In the genomic region with DNA sequence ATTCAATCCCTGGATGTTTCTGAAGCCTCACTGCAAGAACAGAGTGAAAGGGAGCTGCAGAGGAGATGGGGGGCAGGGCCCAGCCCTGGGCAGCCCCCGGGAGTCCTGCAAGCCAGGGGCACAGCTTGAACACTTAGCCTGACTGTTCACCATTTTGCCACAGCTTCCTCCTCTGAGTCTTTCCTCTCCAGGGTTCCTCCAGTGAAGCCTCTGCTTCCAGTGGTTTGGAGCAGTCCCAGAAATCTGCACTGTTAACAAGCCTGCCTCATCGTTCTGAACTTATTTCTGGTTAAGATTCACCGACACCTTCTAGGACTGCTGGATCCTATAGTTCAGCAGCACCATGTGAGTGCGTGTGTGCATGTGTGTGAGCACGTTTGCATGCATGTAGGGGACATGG, we compare ENCODE assay signal across 22 cellular contexts. TPM values are rescaled to one million over a fixed set of nuclear protein-coding genes. Genes with fewer than 3 reads are reported as not detected.
DNase-seq lines count a peak whose midpoint lies in the region; ATAC-seq, FAIRE-seq and TF ChIP-seq lines count a peak whose summit lies in the region.
"Had no signal": no experiment of that assay in that cellular context is flagged by ENCODE, and none has a peak within 500 bp of the region (broad histone marks: within the 10 kb centered on the region; RNA-seq: fewer than 3 reads in every experiment).

No MANE protein-coding gene starts in this region.

- H3K4me3 ChIP-seq in astrocyte (ENCODE audit: insufficient read depth, low read depth, low read length) (no peak overlapping the region), left lung (no peak overlapping the region)
- H3K4me3 ChIP-seq in naive thymus-derived CD4-positive, alpha-beta T cell (ENCODE audit: low read length) = no peak overlapping the region
- H3K4me3 ChIP-seq: SJSA1, tibial nerve had no signal

- DNase-seq in A172 (ENCODE audit: low spot score) (peak; percentile 48), GM03348 (ENCODE audit: low spot score) (peak; percentile 69), astrocyte (ENCODE audit: low read depth) (peak; percentile 57), left lung (no peak), NCI-H446 treated with DMSO at 0.1 percent for 48 hours (lab: John Stamatoyannopoulos, UW) (no peak)
- no peak for DNase-seq in stimulated activated CD4-positive, alpha-beta T cell treated with anti-CD3 and anti-CD28 coated beads, Interleukin-15, amount 100 ng/mL, for 24 hours
- DNase-seq in naive thymus-derived CD4-positive, alpha-beta T cell = no peak
- DNase-seq: ACHN; activated CD4-positive, alpha-beta T cell treated with anti-CD3 and anti-CD28 coated beads, Interleukin-2, amount 50 U/mL, for 4 hours; activated naive CD8-positive, alpha-beta T cell treated with anti-CD3 and anti-CD28 coated beads, Interleukin-2, amount 10 ng/mL, durations not matched to agents 7 days and 5 days; activated T-cell treated with anti-CD3 and anti-CD28 coated beads, Interleukin-2, amount 50 U/mL, for 4 hours; COR-L47; GDM1; NCI-H1417; NCI-H226; stimulated activated CD4-positive, alpha-beta T cell treated with anti-CD3 and anti-CD28 coated beads, Interleukin-4, amount 100 ng/mL, for 4 hours had no signal

- no peak overlapping the region for H3K9ac ChIP-seq in astrocyte (ENCODE audit: low read length)

- H4K20me1 ChIP-seq in astrocyte (ENCODE audit: insufficient read depth, low read length) = no peaks in the 10 kb centered on the region

- peaks cover 12% of the 10 kb centered on the region for H3K4me1 Mint-ChIP-seq in astrocyte (ENCODE audit: low read depth, unreplicated experiment)
- peaks cover 12 to 26% (median 17%) of the 10 kb centered on the region in 7 donors for H3K4me1 Mint-ChIP-seq in naive thymus-derived CD4-positive, alpha-beta T cell

- FAIRE-seq in astrocyte (lab: Jason Lieb, UNC) = no peak
- FAIRE-seq: endothelial cell of umbilical vein, kidney had no signal

- H3K4me3 Mint-ChIP-seq in astrocyte (ENCODE audit: unreplicated experiment) = no peak overlapping the region
- H3K4me3 Mint-ChIP-seq in naive thymus-derived CD4-positive, alpha-beta T cell = no peak overlapping the region
- H3K4me3 Mint-ChIP-seq: activated naive CD8-positive, alpha-beta T cell treated with anti-CD3 and anti-CD28 coated beads, Interleukin-2, amount 10 ng/mL, durations not matched to agents 7 days and 5 days; activated T-cell treated with anti-CD3 and anti-CD28 coated beads, Interleukin-2, amount 50 U/mL, for 4 hours had no signal

- H3K9me3 ChIP-seq in astrocyte (ENCODE audit: insufficient read depth, low read depth, low read length) (no peaks in the 10 kb centered on the region), left lung (peaks cover 0 to 3% of the 10 kb centered on the region in 2 donors)
- H3K9me3 ChIP-seq in naive thymus-derived CD4-positive, alpha-beta T cell (ENCODE audit: control insufficient read depth in 2 of 3, low read length in 3 of 3) = no peaks in the 10 kb centered on the region
- H3K9me3 ChIP-seq: SJSA1, tibial nerve had no signal

- H3K79me2 ChIP-seq in astrocyte (ENCODE audit: insufficient read depth, low read length) = no peaks in the 10 kb centered on the region

- H3K27me3 Mint-ChIP-seq in astrocyte (ENCODE audit: low read depth, unreplicated experiment) = peaks cover 47% of the 10 kb centered on the region
- H3K27me3 Mint-ChIP-seq in naive thymus-derived CD4-positive, alpha-beta T cell = peaks cover 6 to 23% (median 10%) of the 10 kb centered on the region in 5 donors

- CTCF ChIA-PET in naive thymus-derived CD4-positive, alpha-beta T cell (lab: Charles Lee) = no interaction called here

- no peaks in the 10 kb centered on the region for H3K36me3 ChIP-seq in astrocyte (ENCODE audit: insufficient read depth, low read length)
- H3K36me3 ChIP-seq in left lung = no peaks in the 10 kb centered on the region
- no peaks in the 10 kb centered on the region for H3K36me3 ChIP-seq in naive thymus-derived CD4-positive, alpha-beta T cell (ENCODE audit: control insufficient read depth in 2 of 3, insufficient read depth in 3 of 3, low read length in 3 of 3)
- H3K36me3 ChIP-seq: SJSA1, tibial nerve had no signal

- peaks cover 4% of the 10 kb centered on the region for H3K4me1 ChIP-seq in astrocyte (ENCODE audit: insufficient read depth, low read length)
- H3K4me1 ChIP-seq in left lung = peaks cover 5 to 24% of the 10 kb centered on the region in 2 donors
- H3K4me1 ChIP-seq in naive thymus-derived CD4-positive, alpha-beta T cell (ENCODE audit: control insufficient read depth in 2 of 2, insufficient read depth in 2 of 2, low read length in 2 of 2) = peaks cover 0 to 7% of the 10 kb centered on the region in 2 donors
- H3K4me1 ChIP-seq: SJSA1 had no signal

- intact Hi-C loops in left lung (cut with DNase I) = no loop called here
- intact Hi-C loops in naive thymus-derived CD4-positive, alpha-beta T cell (cut with micrococcal nuclease) = no loop called here

- H3K9me3 Mint-ChIP-seq in astrocyte (ENCODE audit: unreplicated experiment) = peaks cover 7% of the 10 kb centered on the region
- peaks cover 0 to 4% (median 0%) of the 10 kb centered on the region in 11 donors for H3K9me3 Mint-ChIP-seq in naive thymus-derived CD4-positive, alpha-beta T cell
- H3K9me3 Mint-ChIP-seq: activated naive CD8-positive, alpha-beta T cell treated with anti-CD3 and anti-CD28 coated beads, Interleukin-2, amount 10 ng/mL, durations not matched to agents 7 days and 5 days; activated T-cell treated with anti-CD3 and anti-CD28 coated beads, Interleukin-2, amount 50 U/mL, for 4 hours had no signal

- H3K27ac ChIP-seq in astrocyte (ENCODE audit: low read depth, low read length) (no peak overlapping the region), left lung (no peak overlapping the region)
- H3K27ac ChIP-seq in naive thymus-derived CD4-positive, alpha-beta T cell (ENCODE audit: low read depth, low read length) = no peak overlapping the region
- H3K27ac ChIP-seq: SJSA1 had no signal

- TF ChIP-seq CTCF in astrocyte (IDR thresholded peaks at IDR 0.05; ENCODE audit: insufficient read depth, low read depth, low read length) (no peak), left lung (IDR thresholded peaks at IDR 0.05) (no peak)

- H3K4me2 ChIP-seq in astrocyte (ENCODE audit: low read length) = no peak overlapping the region

- H3K36me3 Mint-ChIP-seq in astrocyte (ENCODE audit: low read depth, unreplicated experiment) = peaks cover 8% of the 10 kb centered on the region
- H3K36me3 Mint-ChIP-seq in naive thymus-derived CD4-positive, alpha-beta T cell = peaks cover 0 to 3% (median 0%) of the 10 kb centered on the region in 5 donors
- H3K36me3 Mint-ChIP-seq: activated naive CD8-positive, alpha-beta T cell treated with anti-CD3 and anti-CD28 coated beads, Interleukin-2, amount 10 ng/mL, durations not matched to agents 7 days and 5 days had no signal

- POLR2A ChIA-PET in naive thymus-derived CD4-positive, alpha-beta T cell (lab: Charles Lee) = no interaction called here

- H3K27me3 ChIP-seq in astrocyte (ENCODE audit: insufficient read depth, low read length) (peaks cover 6% of the 10 kb centered on the region), left lung (no peaks in the 10 kb centered on the region)
- H3K27me3 ChIP-seq in naive thymus-derived CD4-positive, alpha-beta T cell (ENCODE audit: control insufficient read depth in 2 of 2, insufficient read depth in 2 of 2, low read length in 2 of 2) = no peaks in the 10 kb centered on the region
- H3K27me3 ChIP-seq: SJSA1, tibial nerve had no signal

- H3K27ac Mint-ChIP-seq in astrocyte (ENCODE audit: unreplicated experiment) = no peak overlapping the region
- H3K27ac Mint-ChIP-seq in naive thymus-derived CD4-positive, alpha-beta T cell = no peak overlapping the region
- H3K27ac Mint-ChIP-seq: activated naive CD8-positive, alpha-beta T cell treated with anti-CD3 and anti-CD28 coated beads, Interleukin-2, amount 10 ng/mL, durations not matched to agents 7 days and 5 days had no signal

- ATAC-seq in left lung (peak; percentile 17), HG03025 (IDR thresholded peaks at IDR 0.05; ENCODE audit: low FRiP score, unreplicated experiment) (no peak)
- no peak for ATAC-seq in naive thymus-derived CD4-positive, alpha-beta T cell
- ATAC-seq: activated T-cell treated with anti-CD3 and anti-CD28 coated beads, Interleukin-2, amount 50 U/mL, for 4 hours; HCT116 had no signal

- peak overlapping the region; percentile 32 for H2AFZ ChIP-seq in astrocyte (ENCODE audit: low read depth, low read length)

RNA-seq across cellular contexts. Expression of gene CEBPB, which starts 24.5 kb away (rescaled TPM):
- total RNA-seq in A172 (2014; rRNA removed; shearing (Covaris generic)) = 26.8 and 31.5 TPM in 2 replicates
- 33.8 and 34.6 TPM in 2 replicates for total RNA-seq in astrocyte
- 100 to 1,000 TPM; 133 to 266 TPM for total RNA-seq in left lung
- 100 to 1,000 TPM in 1 of 5 experiments, 10 to 100 TPM in 4; 27.8 to 201 (median 40.9) TPM for total RNA-seq in naive thymus-derived CD4-positive, alpha-beta T cell
- 10 to 100 TPM; 12.8 to 14.4 TPM for polyA plus RNA-seq in naive thymus-derived CD4-positive, alpha-beta T cell

Comparison
In these comparisons a context has a peak if more than half of its experiments do, and no peak if none do; other contexts are left out.
1. DNase-seq: peak in A172 (single experiment), GM03348 (single experiment) and astrocyte (single experiment); none in left lung (0 of 2), NCI-H446 treated with DMSO at 0.1 percent for 48 hours (single experiment), stimulated activated CD4-positive, alpha-beta T cell treated with anti-CD3 and anti-CD28 coated beads, Interleukin-15, amount 100 ng/mL, for 24 hours (single experiment) and naive thymus-derived CD4-positive, alpha-beta T cell (0 of 9).